25 cellular contexts compared by ENCODE assay signal in genomic region chr2:231196592-231196991, GRCh38. TPM values are rescaled to one million over a fixed set of nuclear protein-coding genes. Genes with fewer than 3 reads are reported as not detected.
DNase-seq lines count a peak whose midpoint lies in the region; ATAC-seq and TF ChIP-seq lines count a peak whose summit lies in the region.
"Had no signal": no experiment of that assay in that cellular context is flagged by ENCODE, and none has a peak within 500 bp of the region (broad histone marks: within the 10 kb centered on the region; RNA-seq: fewer than 3 reads in every experiment).

No MANE protein-coding gene starts in this region.

- peaks cover 19% of the 10 kb centered on the region for H3F3A ChIP-seq in neural progenitor cell (ENCODE audit: low read depth)

- no peak overlapping the region for H3K18ac ChIP-seq in IMR-90 (ENCODE audit: low read depth, low read length)

- 0 out of 2 replicates have a peak overlapping the region, but pooled peaks have one; percentile 27 for H3K4ac ChIP-seq in IMR-90 (ENCODE audit: low read depth, low read length)

- TF ChIP-seq CTCF in IMR-90 (conservative IDR thresholded peaks at IDR 0.05; ENCODE audit: low read depth, low read length) = no peak
- no peak for TF ChIP-seq CTCF in glutamatergic neuron (IDR thresholded peaks at IDR 0.05; ENCODE audit: partially characterized antibody, unreplicated experiment)
- TF ChIP-seq CTCF in neural progenitor cell (IDR thresholded peaks at IDR 0.05) = no peak

- no CpG with 5 or more reads among the region's 5 CpGs for WGBS in IMR-90 (ENCODE audit: extremely low coverage in 2 of 2, insufficient read length in 1 of 2), 2 experiments

- H3K9ac ChIP-seq in IMR-90 (ENCODE audit: low read depth, low read length) = no peak overlapping the region
- no peak overlapping the region for H3K9ac ChIP-seq in neural progenitor cell

- peak overlapping the region; percentile 71 for H2AK9ac ChIP-seq in IMR-90 (replicated peaks; ENCODE audit: low read depth, low read length, poor library complexity)

- POLR2A ChIA-PET in IMR-90 (lab: Charles Lee; ENCODE audit: unreplicated experiment) = no interaction called here

- H3K27ac Mint-ChIP-seq in glutamatergic neuron (ENCODE audit: unreplicated experiment) (no peak overlapping the region), neural progenitor cell (no peak overlapping the region)

- H4K8ac ChIP-seq in IMR-90 (ENCODE audit: low read depth in 2 of 2, low read length in 2 of 2) = no peak overlapping the region

- CTCF ChIA-PET in IMR-90 (lab: Yijun Ruan, JAX) = interaction anchor here (0.7 kb wide), 1 partner anchor 14 kb away, joined by 3 read pairs; no protein-coding TSS in a partner anchor

- no peak for TF ChIP-seq RAD21 in IMR-90 (IDR thresholded peaks at IDR 0.05; ENCODE audit: low read length)

- no peak for DNase-seq in activated T-cell treated with anti-CD3 and anti-CD28 coated beads, Interleukin-2, amount 50 U/mL, for 4 hours
- DNase-seq in activated T-cell treated with anti-CD3 and anti-CD28 coated beads, Interleukin-2, amount 50 U/mL, for 1 hour = no peak
- DNase-seq in IMR-90 = no peak
- no peak for DNase-seq in glutamatergic neuron
- DNase-seq in neural progenitor cell (ENCODE audit: low spot score) = no peak
- DNase-seq in left colon = no peak
- DNase-seq in HAP-1 (ENCODE audit: low spot score in 2 of 2) = no peak
- DNase-seq: activated CD8-positive, alpha-beta memory T cell treated with anti-CD3 and anti-CD28 coated beads for 24 hours; activated T-cell treated with anti-CD3 and anti-CD28 coated beads, Interleukin-2, amount 50 U/mL, for 48 hours; BE2C; body of pancreas; Calu3; effector memory CD4-positive, alpha-beta T cell; foreskin melanocyte; NCI-H1417; NCI-H524; SJCRH30; stimulated activated CD4-positive, alpha-beta T cell treated with anti-CD3 and anti-CD28 coated beads, Interleukin-12 subunit alpha, Interleukin-12 subunit beta, amount 100 ng/mL, for 4 hours; stimulated activated CD4-positive, alpha-beta T cell treated with anti-CD3 and anti-CD28 coated beads, Interleukin-4, amount 100 ng/mL, for 4 hours; trophoblast cell had no signal

- peak overlapping the region; percentile 49 for H3K4me3 Mint-ChIP-seq in activated T-cell treated with anti-CD3 and anti-CD28 coated beads, Interleukin-2, amount 50 U/mL, for 4 hours
- H3K4me3 Mint-ChIP-seq in glutamatergic neuron (ENCODE audit: unreplicated experiment) = peak overlapping the region; percentile 28
- H3K4me3 Mint-ChIP-seq in neural progenitor cell = peak overlapping the region; percentile 62

- no peak overlapping the region for H2BK15ac ChIP-seq in IMR-90 (ENCODE audit: low read depth, low read length)

- no peaks in the 10 kb centered on the region for H3K9me3 Mint-ChIP-seq in activated T-cell treated with anti-CD3 and anti-CD28 coated beads, Interleukin-2, amount 50 U/mL, for 4 hours
- H3K9me3 Mint-ChIP-seq in glutamatergic neuron (ENCODE audit: unreplicated experiment) (peaks cover 4% of the 10 kb centered on the region), neural progenitor cell (peaks cover 2% of the 10 kb centered on the region)

- TF ChIP-seq POLR2A in IMR-90 (IDR thresholded peaks at IDR 0.05; ENCODE audit: low read depth, low read length) = no peak

- H2AFZ ChIP-seq in IMR-90 (replicated peaks; ENCODE audit: low read length, poor library complexity) (peak overlapping the region; percentile 33), neural progenitor cell (replicated peaks) (no peak overlapping the region)
- H2AFZ ChIP-seq: hepatocyte had no signal

- peaks cover 21 to 38% of the 10 kb centered on the region in 2 experiments for H3K79me1 ChIP-seq in IMR-90 (ENCODE audit: low read depth in 1 of 2, low read length in 2 of 2)

- H3K4me1 Mint-ChIP-seq in activated T-cell treated with anti-CD3 and anti-CD28 coated beads, Interleukin-2, amount 50 U/mL, for 4 hours (ENCODE audit: low read depth) = peaks cover 13% of the 10 kb centered on the region
- peaks cover 9% of the 10 kb centered on the region for H3K4me1 Mint-ChIP-seq in glutamatergic neuron (ENCODE audit: low read depth, unreplicated experiment)
- H3K4me1 Mint-ChIP-seq in neural progenitor cell = peaks cover 30% of the 10 kb centered on the region

- no peak overlapping the region for H3K27ac ChIP-seq in IMR-90 (ENCODE audit: insufficient read depth, low read length)
- no peak overlapping the region for H3K27ac ChIP-seq in neural progenitor cell
- H3K27ac ChIP-seq: body of pancreas, hepatocyte, Peyer's patch, right atrium auricular region, SJCRH30 had no signal

- H4K91ac ChIP-seq in IMR-90 (ENCODE audit: insufficient read depth, low read depth, low read length) = peak overlapping the region; percentile 12; the same call in 1 of the 2 replicates

- H3K4me1 ChIP-seq in IMR-90 (ENCODE audit: control insufficient read depth, insufficient read depth, low read length) (peaks cover 18% of the 10 kb centered on the region; the same call in 1 of the 2 replicates), neural progenitor cell (peaks cover 8% of the 10 kb centered on the region), HAP-1 (peaks cover 18% of the 10 kb centered on the region)

- no peak overlapping the region for H4K5ac ChIP-seq in IMR-90 (ENCODE audit: low read depth, low read length)

- H2BK5ac ChIP-seq in IMR-90 (ENCODE audit: low read depth, low read length, poor library complexity, severe bottlenecking) = no peak overlapping the region

- peak overlapping the region; percentile 79; the same call in 1 of the 2 replicates for H2AK5ac ChIP-seq in IMR-90 (ENCODE audit: low read depth, low read length)

- H3K36me3 ChIP-seq in IMR-90 (ENCODE audit: control insufficient read depth, insufficient read depth, low read length) (no peaks in the 10 kb centered on the region), neural progenitor cell (no peaks in the 10 kb centered on the region), HAP-1 (replicated peaks) (no peaks in the 10 kb centered on the region)
- H3K36me3 ChIP-seq: BE2C, Peyer's patch, right atrium auricular region, SJCRH30 had no signal

- intact Hi-C loops in IMR-90 (cut with micrococcal nuclease) = no loop called here
- intact Hi-C loops in left colon (cut with DNase I, micrococcal nuclease) = loop anchor here in 1 of 2 donors (10.0 kb wide), 1 partner anchor 92 kb away; no protein-coding TSS in a partner anchor

- H3K9me3 ChIP-seq in IMR-90 (ENCODE audit: control insufficient read depth, insufficient read depth, low read length) (no peaks in the 10 kb centered on the region), neural progenitor cell (ENCODE audit: low read depth) (no peaks in the 10 kb centered on the region), HAP-1 (peaks cover 2% of the 10 kb centered on the region; the same call in 1 of the 2 replicates)
- H3K9me3 ChIP-seq: BE2C, body of pancreas, Peyer's patch, right atrium auricular region, SJCRH30 had no signal

- no peak overlapping the region for H3K14ac ChIP-seq in IMR-90 (replicated peaks; ENCODE audit: low read depth, low read length)

- peaks cover 20% of the 10 kb centered on the region for H3K9me1 ChIP-seq in IMR-90 (ENCODE audit: insufficient read depth, low read length)

- ATAC-seq in activated T-cell treated with anti-CD3 and anti-CD28 coated beads, Interleukin-2, amount 50 U/mL, for 4 hours = no peak
- no peak for ATAC-seq in IMR-90 (ENCODE audit: low read depth)
- no peak for ATAC-seq in left colon
- ATAC-seq in HG02678 (IDR thresholded peaks at IDR 0.05; ENCODE audit: unreplicated experiment) = no peak
- ATAC-seq: body of pancreas, esophagus mucosa had no signal

- H3K4me3 ChIP-seq in IMR-90 (ENCODE audit: insufficient read depth, low read depth, low read length) (no peak overlapping the region), neural progenitor cell (no peak overlapping the region), HAP-1 (no peak overlapping the region)
- H3K4me3 ChIP-seq: body of pancreas, hepatocyte, Peyer's patch, right atrium auricular region, SJCRH30 had no signal

- peaks cover 12% of the 10 kb centered on the region for H3K27me3 Mint-ChIP-seq in activated T-cell treated with anti-CD3 and anti-CD28 coated beads, Interleukin-2, amount 50 U/mL, for 4 hours (ENCODE audit: low read depth)
- H3K27me3 Mint-ChIP-seq in glutamatergic neuron (ENCODE audit: unreplicated experiment) = peaks cover 4% of the 10 kb centered on the region
- H3K27me3 Mint-ChIP-seq in neural progenitor cell (ENCODE audit: insufficient read depth, low read depth) = peaks cover 6% of the 10 kb centered on the region

- H3K27me3 ChIP-seq in IMR-90 (ENCODE audit: control insufficient read depth, insufficient read depth, low read length) = no peaks in the 10 kb centered on the region
- no peaks in the 10 kb centered on the region for H3K27me3 ChIP-seq in neural progenitor cell
- H3K27me3 ChIP-seq in HAP-1 (ENCODE audit: low read depth) = no peaks in the 10 kb centered on the region
- H3K27me3 ChIP-seq: BE2C, body of pancreas, hepatocyte, Peyer's patch, right atrium auricular region, SJCRH30 had no signal

- H4K20me1 ChIP-seq in IMR-90 (ENCODE audit: insufficient read depth, low read length) = peaks cover 3% of the 10 kb centered on the region; the same call in 1 of the 2 replicates
- H4K20me1 ChIP-seq in neural progenitor cell (ENCODE audit: low read depth) = no peaks in the 10 kb centered on the region

- H3K23ac ChIP-seq in IMR-90 (ENCODE audit: low read depth, low read length) = no peak overlapping the region; the same call in 1 of the 2 replicates

- H2BK20ac ChIP-seq in IMR-90 (ENCODE audit: low read depth, low read length) = peak overlapping the region; percentile 59; the same call in 1 of the 2 replicates

- no peak overlapping the region for H3K56ac ChIP-seq in IMR-90 (ENCODE audit: extremely low read depth, insufficient read depth, low read length)

- no peaks in the 10 kb centered on the region for H3K36me3 Mint-ChIP-seq in activated T-cell treated with anti-CD3 and anti-CD28 coated beads, Interleukin-2, amount 50 U/mL, for 4 hours (ENCODE audit: insufficient read depth)
- no peaks in the 10 kb centered on the region for H3K36me3 Mint-ChIP-seq in glutamatergic neuron (ENCODE audit: unreplicated experiment)
- peaks cover 6% of the 10 kb centered on the region for H3K36me3 Mint-ChIP-seq in neural progenitor cell

- in situ Hi-C loops in IMR-90 (cut with MboI; ENCODE audit: low sequenced_read_pairs) (no loop called here), HAP-1 (cut with MboI; ENCODE audit: low sequenced_read_pairs) (no loop called here)

- H3K79me2 ChIP-seq in neural progenitor cell (ENCODE audit: low read depth) = peaks cover 22% of the 10 kb centered on the region

- peak overlapping the region; percentile 39 for H2BK120ac ChIP-seq in IMR-90 (ENCODE audit: low read depth, low read length)

- dilution Hi-C loops in IMR-90 (cut with HindIII; ENCODE audit: low sequenced_read_pairs, unreplicated experiment) = no loop called here

- no TSS peak for BruUV-seq in IMR-90 (replicated peaks; lab: Mats Ljungman, UMichigan)

- H3K4me2 ChIP-seq in IMR-90 (ENCODE audit: low read depth, low read length) (no peak overlapping the region), neural progenitor cell (no peak overlapping the region)
- H3K4me2 ChIP-seq: hepatocyte had no signal

RNA-seq across cellular contexts. Expression of gene ARMC9, which starts 1.8 kb away (rescaled TPM):
- 1 to 10 TPM; 3.3 to 6.4 (median 5.9) TPM for total RNA-seq in activated T-cell treated with anti-CD3 and anti-CD28 coated beads, Interleukin-2, amount 50 U/mL, for 4 hours
- total RNA-seq in IMR-90 (2012; rRNA removed) = 39.4 and 46.6 TPM in 2 replicates
- polyA plus RNA-seq in IMR-90 (2012; rRNA removed) = 33.6 and 36.0 TPM in 2 replicates
- 29.9 and 42.2 TPM in 2 replicates for polyA plus RNA-seq in IMR-90 (2012; cell fraction: cytosol; rRNA removed)
- 46.6 and 56.9 TPM in 2 replicates for polyA plus RNA-seq in IMR-90 (2012; cell fraction: nucleus; rRNA removed; ENCODE audit: low replicate concordance)
- total RNA-seq in glutamatergic neuron (ENCODE audit: unreplicated experiment) = 19.3 TPM
- 42.8 and 45.8 TPM in 2 replicates for total RNA-seq in neural progenitor cell (ENCODE audit: low replicate concordance)
- total RNA-seq in left colon = 10 to 100 TPM in 1 of 2 donors, 1 to 10 TPM in 1; 9.4 to 13.6 TPM
